In the genomic region with DNA sequence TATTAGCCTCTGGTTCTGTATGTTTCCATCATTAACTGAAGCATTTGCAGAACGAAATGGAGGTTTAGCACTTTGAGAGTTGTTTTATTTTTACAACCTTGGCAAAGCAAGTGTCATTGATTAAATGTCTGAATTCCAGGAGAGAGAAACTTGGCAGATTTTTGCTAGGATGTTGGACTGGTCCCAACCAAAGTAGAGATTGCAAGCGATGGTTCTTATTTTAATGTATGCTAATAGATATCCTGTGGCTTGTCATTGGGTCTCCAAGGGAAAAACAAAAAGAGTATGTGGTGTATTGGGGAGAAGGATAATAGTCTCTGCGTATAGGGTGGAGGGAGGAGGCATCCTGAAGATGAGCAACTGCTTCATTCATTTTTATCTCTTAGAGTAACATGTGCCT, we compare ENCODE assay signal across 13 cellular contexts.
"Had no signal": no experiment of that assay in that cellular context is flagged by ENCODE, and none has a peak within 500 bp of the region (broad histone marks: within the 10 kb centered on the region; RNA-seq: fewer than 3 reads in every experiment).

No MANE protein-coding gene starts in this region.

- H3K4me3 ChIP-seq: adrenal gland, suprapubic skin, upper lobe of right lung had no signal

- DNase-seq: activated CD4-positive, alpha-beta T cell treated with anti-CD3 and anti-CD28 coated beads, Interleukin-2, amount 50 U/mL, for 1 hour; activated naive CD4-positive, alpha-beta T cell treated with anti-CD3 and anti-CD28 coated beads, Interleukin-2, amount 50 U/mL, for 16 hours; adrenal gland; hippocampal formation; mammary epithelial cell; stimulated activated CD4-positive, alpha-beta T cell treated with anti-CD3 and anti-CD28 coated beads, Interleukin-2, amount 100 ng/mL, for 48 hours; stimulated activated CD8-positive, alpha-beta memory T cell treated with anti-CD3 and anti-CD28 coated beads, Interleukin-4, amount 100 ng/mL, for 48 hours; stimulated activated naive CD8-positive, alpha-beta T cell treated with anti-CD3 and anti-CD28 coated beads, Interleukin-15, Interleukin-2, amounts not matched to agents 100 U/mL and 50 U/mL, for 24 hours; T-helper 2 cell; upper lobe of right lung had no signal

- H3K9me3 ChIP-seq: adrenal gland, suprapubic skin, upper lobe of right lung had no signal

- H3K36me3 ChIP-seq: adrenal gland, suprapubic skin, upper lobe of right lung had no signal

- H3K9me3 Mint-ChIP-seq: neural crest cell had no signal

- H3K27me3 ChIP-seq: adrenal gland, suprapubic skin, upper lobe of right lung had no signal

- H3K27ac ChIP-seq: adrenal gland, suprapubic skin, upper lobe of right lung had no signal

- ATAC-seq: left lobe of liver; stimulated activated naive CD8-positive, alpha-beta T cell treated with anti-CD3 and anti-CD28 coated beads, Interleukin-15, Interleukin-2, amounts not matched to agents 100 U/mL and 50 U/mL, for 24 hours; upper lobe of right lung had no signal

- H3K4me3 Mint-ChIP-seq: neural crest cell had no signal
